Comparison of ENCODE assay signal across 1 cellular context in the genomic region with DNA sequence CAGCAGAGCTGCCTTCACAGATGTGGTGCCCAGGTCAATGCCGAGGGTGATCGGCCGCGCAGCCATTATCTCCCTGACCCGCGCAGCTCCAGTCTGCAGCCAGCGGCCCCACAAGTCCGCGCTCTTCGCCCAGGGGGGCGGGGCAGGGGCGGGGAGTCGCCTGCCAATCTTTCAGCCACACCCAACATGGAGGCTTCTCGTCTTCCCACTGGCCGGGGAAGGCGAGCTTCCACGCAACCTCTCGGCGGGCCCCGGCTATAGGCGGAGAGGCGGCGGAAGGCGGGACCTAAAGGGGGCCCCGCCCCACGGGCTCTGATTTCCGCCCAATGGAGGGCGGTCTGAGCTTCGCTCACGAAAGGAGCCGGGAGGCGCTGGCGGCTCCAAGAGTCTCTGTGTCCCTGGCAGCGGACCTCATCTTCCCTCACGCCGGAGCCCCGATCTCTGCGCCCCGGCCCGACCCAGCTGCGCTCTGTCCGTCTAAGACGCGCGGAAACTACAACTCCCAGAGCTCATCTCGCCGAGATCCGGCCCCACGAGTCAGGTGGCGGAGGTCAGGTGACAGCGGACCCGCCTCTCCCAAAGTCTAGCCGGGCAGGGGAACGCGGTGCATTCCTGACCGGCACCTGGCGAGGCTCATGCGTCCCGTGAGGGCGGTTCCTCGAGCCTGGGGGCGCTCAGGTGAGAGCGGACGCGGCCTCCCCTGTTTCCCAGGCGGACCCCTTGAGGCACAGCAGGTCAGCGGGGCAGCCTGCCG.
TF ChIP-seq lines count a peak whose summit lies in the region.

Gene CTNS, plus strand, starts transcription at position 607 of the 754 bp plus-strand sequence. CDS start 3,447 bp downstream, outside the sequence.
Gene SHPK, minus strand, starts transcription at position 97 of the 754 bp plus-strand sequence. Its CDS starts 31 bp downstream, at position 66.

TF ChIP-seq in HepG2, 621 proteins besides CTCF, POLR2A, EP300 and RAD21 (continued from another document and continues in another):
- no peak for TF ChIP-seq HES4 (CRISPR knock-in tag; IDR thresholded peaks at IDR 0.05; ENCODE audit: borderline replicate concordance)
- peak; percentile 81; the same call in 1 of the 2 replicates for TF ChIP-seq ZNF558 (CRISPR knock-in tag; IDR thresholded peaks at IDR 0.05; ENCODE audit: borderline replicate concordance)
- no peak for TF ChIP-seq ZNF281 (CRISPR knock-in tag; IDR thresholded peaks at IDR 0.05; ENCODE audit: borderline replicate concordance)
- peak; percentile 64; the same call in 1 of the 2 replicates for TF ChIP-seq SMAD3 (CRISPR knock-in tag; IDR thresholded peaks at IDR 0.05)
- peak; percentile 86 for TF ChIP-seq YY1 (IDR thresholded peaks at IDR 0.05; ENCODE audit: insufficient read depth, insufficient replicate concordance, low read depth, low read length)
- TF ChIP-seq THAP8 (CRISPR knock-in tag; IDR thresholded peaks at IDR 0.05; ENCODE audit: borderline replicate concordance): peak; percentile 75; the same call in 1 of the 2 replicates
- peak; percentile 15 for TF ChIP-seq ZNF230 (CRISPR knock-in tag; IDR thresholded peaks at IDR 0.05)
- TF ChIP-seq MYC (CRISPR knock-in tag; IDR thresholded peaks at IDR 0.05; ENCODE audit: borderline replicate concordance): peak; percentile 66
- peak; percentile 38; the same call in 1 of the 2 replicates for TF ChIP-seq ZMYM4 (CRISPR knock-in tag; IDR thresholded peaks at IDR 0.05)
- TF ChIP-seq FOXC1 (CRISPR knock-in tag; IDR thresholded peaks at IDR 0.05; ENCODE audit: borderline replicate concordance): peak; percentile 61; the same call in 1 of the 2 replicates
- TF ChIP-seq KDM3A (CRISPR knock-in tag; IDR thresholded peaks at IDR 0.05; ENCODE audit: low read depth): no peak
- 0 out of 2 replicates have a peak, but pooled peaks have one; percentile 65 for TF ChIP-seq NKX3-1 (CRISPR knock-in tag; IDR thresholded peaks at IDR 0.05)
- no peak for TF ChIP-seq POLR2AphosphoS2 (IDR thresholded peaks at IDR 0.05; ENCODE audit: low read depth, low read length)
- TF ChIP-seq NR2F6 (IDR thresholded peaks at IDR 0.05): no peak; the same call in 1 of the 2 replicates
- TF ChIP-seq NR2F6 (CRISPR knock-in tag; IDR thresholded peaks at IDR 0.05): peak; percentile 57; the same call in 1 of the 2 replicates
- peak; percentile 35; the same call in 1 of the 2 replicates for TF ChIP-seq BHLHE40 (IDR thresholded peaks at IDR 0.05; ENCODE audit: low read length)
- TF ChIP-seq ZBTB25 (CRISPR knock-in tag; IDR thresholded peaks at IDR 0.05): peak; percentile 28; the same call in 1 of the 2 replicates
- TF ChIP-seq STAG1 (CRISPR knock-in tag; IDR thresholded peaks at IDR 0.05): 0 out of 2 replicates have a peak, but pooled peaks have one; percentile 8
- TF ChIP-seq, protein P1, sequence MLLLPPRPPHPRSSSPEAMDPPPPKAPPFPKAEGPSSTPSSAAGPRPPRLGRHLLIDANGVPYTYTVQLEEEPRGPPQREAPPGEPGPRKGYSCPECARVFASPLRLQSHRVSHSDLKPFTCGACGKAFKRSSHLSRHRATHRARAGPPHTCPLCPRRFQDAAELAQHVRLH (CRISPR knock-in tag; IDR thresholded peaks at IDR 0.05; ENCODE audit: borderline replicate concordance, low read depth): peak; percentile 38; the same call in 1 of the 2 replicates
- TF ChIP-seq, protein P2, sequence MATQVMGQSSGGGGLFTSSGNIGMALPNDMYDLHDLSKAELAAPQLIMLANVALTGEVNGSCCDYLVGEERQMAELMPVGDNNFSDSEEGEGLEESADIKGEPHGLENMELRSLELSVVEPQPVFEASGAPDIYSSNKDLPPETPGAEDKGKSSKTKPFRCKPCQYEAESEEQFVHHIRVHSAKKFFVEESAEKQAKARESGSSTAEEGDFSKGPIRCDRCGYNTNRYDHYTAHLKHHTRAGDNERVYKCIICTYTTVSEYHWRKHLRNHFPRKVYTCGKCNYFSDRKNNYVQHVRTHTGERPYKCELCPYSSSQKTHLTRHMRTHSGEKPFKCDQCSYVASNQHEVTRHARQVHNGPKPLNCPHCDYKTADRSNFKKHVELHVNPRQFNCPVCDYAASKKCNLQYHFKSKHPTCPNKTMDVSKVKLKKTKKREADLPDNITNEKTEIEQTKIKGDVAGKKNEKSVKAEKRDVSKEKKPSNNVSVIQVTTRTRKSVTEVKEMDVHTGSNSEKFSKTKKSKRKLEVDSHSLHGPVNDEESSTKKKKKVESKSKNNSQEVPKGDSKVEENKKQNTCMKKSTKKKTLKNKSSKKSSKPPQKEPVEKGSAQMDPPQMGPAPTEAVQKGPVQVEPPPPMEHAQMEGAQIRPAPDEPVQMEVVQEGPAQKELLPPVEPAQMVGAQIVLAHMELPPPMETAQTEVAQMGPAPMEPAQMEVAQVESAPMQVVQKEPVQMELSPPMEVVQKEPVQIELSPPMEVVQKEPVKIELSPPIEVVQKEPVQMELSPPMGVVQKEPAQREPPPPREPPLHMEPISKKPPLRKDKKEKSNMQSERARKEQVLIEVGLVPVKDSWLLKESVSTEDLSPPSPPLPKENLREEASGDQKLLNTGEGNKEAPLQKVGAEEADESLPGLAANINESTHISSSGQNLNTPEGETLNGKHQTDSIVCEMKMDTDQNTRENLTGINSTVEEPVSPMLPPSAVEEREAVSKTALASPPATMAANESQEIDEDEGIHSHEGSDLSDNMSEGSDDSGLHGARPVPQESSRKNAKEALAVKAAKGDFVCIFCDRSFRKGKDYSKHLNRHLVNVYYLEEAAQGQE (IDR thresholded peaks at IDR 0.05; ENCODE audit: borderline replicate concordance in 1 of 2, low read depth in 1 of 2, low read length in 2 of 2): peak in 1 of 2 experiments; percentile 32; a peak in 1 of 4 replicates
- TF ChIP-seq ZNF18 (CRISPR knock-in tag; IDR thresholded peaks at IDR 0.05; ENCODE audit: insufficient replicate concordance): peak; percentile 7
- TF ChIP-seq, protein P3, sequence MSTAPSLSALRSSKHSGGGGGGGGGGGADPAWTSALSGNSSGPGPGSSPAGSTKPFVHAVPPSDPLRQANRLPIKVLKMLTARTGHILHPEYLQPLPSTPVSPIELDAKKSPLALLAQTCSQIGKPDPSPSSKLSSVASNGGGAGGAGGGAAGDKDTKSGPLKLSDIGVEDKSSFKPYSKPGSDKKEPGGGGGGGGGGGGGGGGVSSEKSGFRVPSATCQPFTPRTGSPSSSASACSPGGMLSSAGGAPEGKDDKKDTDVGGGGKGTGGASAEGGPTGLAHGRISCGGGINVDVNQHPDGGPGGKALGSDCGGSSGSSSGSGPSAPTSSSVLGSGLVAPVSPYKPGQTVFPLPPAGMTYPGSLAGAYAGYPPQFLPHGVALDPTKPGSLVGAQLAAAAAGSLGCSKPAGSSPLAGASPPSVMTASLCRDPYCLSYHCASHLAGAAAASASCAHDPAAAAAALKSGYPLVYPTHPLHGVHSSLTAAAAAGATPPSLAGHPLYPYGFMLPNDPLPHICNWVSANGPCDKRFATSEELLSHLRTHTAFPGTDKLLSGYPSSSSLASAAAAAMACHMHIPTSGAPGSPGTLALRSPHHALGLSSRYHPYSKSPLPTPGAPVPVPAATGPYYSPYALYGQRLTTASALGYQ (CRISPR knock-in tag; IDR thresholded peaks at IDR 0.05): no peak
- TF ChIP-seq REPIN1 (CRISPR knock-in tag; IDR thresholded peaks at IDR 0.05; ENCODE audit: borderline replicate concordance, low read depth): 0 out of 2 replicates have a peak, but pooled peaks have one; percentile 22
- TF ChIP-seq MXI1 (IDR thresholded peaks at IDR 0.05; ENCODE audit: borderline replicate concordance, low read depth, low read length): peak; percentile 82; the same call in 1 of the 3 replicates
- no peak for TF ChIP-seq ZNF850 (CRISPR knock-in tag; conservative IDR thresholded peaks at IDR 0.05)
- peak; percentile 97 for TF ChIP-seq ZNF143 (CRISPR knock-in tag; IDR thresholded peaks at IDR 0.05)
- peak; percentile 47; the same call in 1 of the 2 replicates for TF ChIP-seq AKAP8 (CRISPR knock-in tag; IDR thresholded peaks at IDR 0.05)
- TF ChIP-seq, protein P4, sequence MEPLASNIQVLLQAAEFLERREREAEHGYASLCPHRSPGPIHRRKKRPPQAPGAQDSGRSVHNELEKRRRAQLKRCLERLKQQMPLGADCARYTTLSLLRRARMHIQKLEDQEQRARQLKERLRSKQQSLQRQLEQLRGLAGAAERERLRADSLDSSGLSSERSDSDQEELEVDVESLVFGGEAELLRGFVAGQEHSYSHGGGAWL (CRISPR knock-in tag; IDR thresholded peaks at IDR 0.05): peak; percentile 70; the same call in 1 of the 2 replicates
- peak; percentile 55 for TF ChIP-seq SUZ12 (IDR thresholded peaks at IDR 0.05; ENCODE audit: low read depth, low read length)
- TF ChIP-seq PRDM4 (CRISPR knock-in tag; IDR thresholded peaks at IDR 0.05; ENCODE audit: borderline replicate concordance): no peak
- TF ChIP-seq RFXAP (CRISPR knock-in tag; IDR thresholded peaks at IDR 0.05; ENCODE audit: borderline replicate concordance): no peak
- peak; percentile 76; the same call in 1 of the 2 replicates for TF ChIP-seq ZNF430 (CRISPR knock-in tag; IDR thresholded peaks at IDR 0.05)
- TF ChIP-seq ZBTB37 (CRISPR knock-in tag; IDR thresholded peaks at IDR 0.05): no peak
- TF ChIP-seq ZNF674 (CRISPR knock-in tag; IDR thresholded peaks at IDR 0.05; ENCODE audit: low read depth): no peak
